In the genomic region with DNA sequence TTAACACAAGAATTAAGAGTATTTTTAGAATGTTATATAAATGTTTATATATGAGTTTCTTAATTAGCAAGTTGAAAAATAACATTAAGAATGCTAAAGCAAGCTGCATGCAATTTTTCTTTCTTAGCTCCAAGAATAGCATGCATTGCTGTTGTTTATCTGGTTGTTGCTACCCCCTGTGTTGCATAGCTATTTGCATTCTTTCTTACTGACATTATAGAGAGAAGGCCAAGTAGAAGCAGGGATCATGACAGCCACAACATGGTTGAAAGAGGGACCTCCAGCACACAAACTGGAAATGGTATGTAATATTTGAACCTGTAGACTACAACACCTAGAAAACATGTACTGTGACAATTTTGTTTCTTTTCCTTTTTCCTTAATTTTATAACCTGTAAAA, we compare ENCODE assay signal across 13 cellular contexts.
"Had no signal": no experiment of that assay in that cellular context is flagged by ENCODE, and none has a peak within 500 bp of the region (broad histone marks: within the 10 kb centered on the region; RNA-seq: fewer than 3 reads in every experiment).

No MANE protein-coding gene starts in this region.

- H3K27me3 ChIP-seq: esophagus muscularis mucosa, foreskin keratinocyte, neutrophil, sigmoid colon had no signal

- H3K4me3 ChIP-seq: esophagus muscularis mucosa, mucosa of descending colon, psoas muscle, sigmoid colon had no signal

- ATAC-seq: effector memory CD8-positive, alpha-beta T cell; foreskin keratinocyte; mucosa of descending colon; naive thymus-derived CD8-positive, alpha-beta T cell; psoas muscle had no signal

- DNase-seq: effector memory CD8-positive, alpha-beta T cell; foreskin keratinocyte; immature natural killer cell; mucosa of descending colon; naive thymus-derived CD8-positive, alpha-beta T cell; psoas muscle; retina; sigmoid colon; small intestine; stimulated activated CD4-positive, alpha-beta T cell treated with anti-CD3 and anti-CD28 coated beads, Interleukin-12 subunit alpha, Interleukin-12 subunit beta, amount 100 ng/mL, for 4 hours; stimulated activated naive CD4-positive, alpha-beta T cell treated with Interleukin-2 at 50 U/mL for 16 hours had no signal

- H3K9me3 ChIP-seq: esophagus muscularis mucosa, mucosa of descending colon, neutrophil, psoas muscle, sigmoid colon had no signal

- H3K4me1 ChIP-seq: foreskin keratinocyte, psoas muscle had no signal
